ENCODE assay signal across 11 cellular contexts in the genomic region with DNA sequence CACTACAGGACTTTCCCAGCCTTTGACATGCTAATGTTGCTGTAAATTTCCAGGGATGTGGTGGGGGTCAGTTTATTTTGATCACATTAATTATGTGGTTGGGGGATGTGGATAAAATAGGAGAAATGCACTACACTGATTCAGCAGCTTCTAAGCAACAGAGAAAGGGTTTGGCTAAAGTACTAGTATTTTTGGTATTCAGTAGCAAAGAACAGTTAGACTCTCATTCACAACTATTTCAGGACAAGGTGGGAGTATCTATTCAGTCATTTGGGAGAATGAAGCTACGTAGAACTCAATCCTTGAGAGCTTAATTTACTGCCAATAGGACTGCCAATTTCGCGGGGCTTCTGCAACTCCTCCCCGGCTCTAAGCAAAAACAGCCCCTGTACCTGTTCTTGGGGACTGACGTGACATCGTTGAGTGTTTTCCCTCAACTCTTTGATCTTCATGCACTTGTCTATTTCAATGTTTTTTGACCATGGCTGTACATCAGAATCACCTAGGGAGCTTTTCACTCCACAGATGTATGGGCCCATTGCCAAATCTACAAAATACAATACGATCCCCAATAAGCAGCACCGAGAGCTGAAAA.
DNase-seq lines count a peak whose midpoint lies in the region; ATAC-seq and TF ChIP-seq lines count a peak whose summit lies in the region.
"Had no signal": no experiment of that assay in that cellular context is flagged by ENCODE, and none has a peak within 500 bp of the region (broad histone marks: within the 10 kb centered on the region; RNA-seq: fewer than 3 reads in every experiment).

No MANE protein-coding gene starts in this region.

- H3K9me3 Mint-ChIP-seq in GM23338 (no peaks in the 10 kb centered on the region; the same call in 2 of the 3 replicates), neural progenitor cell (no peaks in the 10 kb centered on the region)
- no peaks in the 10 kb centered on the region for H3K9me3 Mint-ChIP-seq in CD8-positive, alpha-beta memory T cell
- H3K9me3 Mint-ChIP-seq in activated CD4-positive, alpha-beta T cell treated with anti-CD3 and anti-CD28 coated beads, Interleukin-2, amount 10 ng/mL, durations not matched to agents 7 days and 5 days = no peaks in the 10 kb centered on the region

- H3K27ac Mint-ChIP-seq in GM23338 = peak overlapping the region; percentile 73
- no peak overlapping the region for H3K27ac Mint-ChIP-seq in neural progenitor cell
- no peak overlapping the region for H3K27ac Mint-ChIP-seq in CD8-positive, alpha-beta memory T cell
- H3K27ac Mint-ChIP-seq in activated CD4-positive, alpha-beta T cell treated with anti-CD3 and anti-CD28 coated beads, Interleukin-2, amount 10 ng/mL, durations not matched to agents 7 days and 5 days = no peak overlapping the region

- peaks cover 49% of the 10 kb centered on the region for H3K4me1 ChIP-seq in GM23338 (ENCODE audit: insufficient read depth)
- peaks cover 22% of the 10 kb centered on the region for H3K4me1 ChIP-seq in neural progenitor cell
- peaks cover 8% of the 10 kb centered on the region for H3K4me1 ChIP-seq in CD8-positive, alpha-beta memory T cell (ENCODE audit: insufficient read depth, low read length)

- in situ Hi-C loops in brain microvascular endothelial cell (cut with HindIII; ENCODE audit: low pct_ligation_motif_present, low sequenced_read_pairs) = no loop called here

- peak; percentile 9; the same call in 1 of the 3 replicates for ATAC-seq in GM23338
- ATAC-seq in GM19455 (IDR thresholded peaks at IDR 0.05; ENCODE audit: unreplicated experiment) = no peak
- ATAC-seq: K562 had no signal

- peaks cover 70% of the 10 kb centered on the region for H3K4me1 Mint-ChIP-seq in GM23338
- peaks cover 50% of the 10 kb centered on the region for H3K4me1 Mint-ChIP-seq in neural progenitor cell
- H3K4me1 Mint-ChIP-seq in CD8-positive, alpha-beta memory T cell = peaks cover 12 to 18% (median 17%) of the 10 kb centered on the region in 3 donors
- H3K4me1 Mint-ChIP-seq in activated CD4-positive, alpha-beta T cell treated with anti-CD3 and anti-CD28 coated beads, Interleukin-2, amount 10 ng/mL, durations not matched to agents 7 days and 5 days = peaks cover 32% of the 10 kb centered on the region

- H3K36me3 Mint-ChIP-seq in GM23338 (ENCODE audit: low read depth) = no peaks in the 10 kb centered on the region
- H3K36me3 Mint-ChIP-seq in neural progenitor cell = no peaks in the 10 kb centered on the region
- H3K36me3 Mint-ChIP-seq in CD8-positive, alpha-beta memory T cell = no peaks in the 10 kb centered on the region
- no peaks in the 10 kb centered on the region for H3K36me3 Mint-ChIP-seq in activated CD4-positive, alpha-beta T cell treated with anti-CD3 and anti-CD28 coated beads, Interleukin-2, amount 10 ng/mL, durations not matched to agents 7 days and 5 days (ENCODE audit: low read depth)

- no peak overlapping the region for H2AFZ ChIP-seq in GM23338
- no peak overlapping the region for H2AFZ ChIP-seq in neural progenitor cell (replicated peaks)

- peak; percentile 47 for DNase-seq in GM23338 (ENCODE audit: low spot score)
- peak; percentile 32 for DNase-seq in NCI-H1105 (lab: John Stamatoyannopoulos, UW)
- DNase-seq in brain microvascular endothelial cell = no peak
- no peak for DNase-seq in neural progenitor cell (ENCODE audit: low spot score)
- DNase-seq in CD8-positive, alpha-beta memory T cell = no peak
- no peak for DNase-seq in activated CD4-positive, alpha-beta T cell treated with anti-CD3 and anti-CD28 coated beads, Interleukin-2, amount 10 ng/mL, durations not matched to agents 7 days and 5 days
- DNase-seq in epidermal melanocyte (ENCODE audit: insufficient read length, low spot score) = no peak
- DNase-seq: WERI-Rb-1 had no signal

- peak overlapping the region; percentile 29 for H3K4me3 ChIP-seq in GM23338
- H3K4me3 ChIP-seq in brain microvascular endothelial cell (ENCODE audit: low read depth, low read length) = no peak overlapping the region
- no peak overlapping the region for H3K4me3 ChIP-seq in neural progenitor cell
- no peak overlapping the region for H3K4me3 ChIP-seq in CD8-positive, alpha-beta memory T cell (ENCODE audit: low read length)
- H3K4me3 ChIP-seq: K562 had no signal

- H3K36me3 ChIP-seq in GM23338 (ENCODE audit: insufficient read depth) (no peaks in the 10 kb centered on the region), brain microvascular endothelial cell (replicated peaks) (no peaks in the 10 kb centered on the region), neural progenitor cell (no peaks in the 10 kb centered on the region)
- no peaks in the 10 kb centered on the region for H3K36me3 ChIP-seq in CD8-positive, alpha-beta memory T cell (ENCODE audit: insufficient read depth, low read length)
- H3K36me3 ChIP-seq: thoracic aorta, WERI-Rb-1 had no signal

- H3K9me2 ChIP-seq in GM23338 (ENCODE audit: insufficient read depth) = no peaks in the 10 kb centered on the region

- H4K20me1 ChIP-seq in GM23338 (replicated peaks; ENCODE audit: insufficient read depth) (peaks cover 4% of the 10 kb centered on the region; the same call in 1 of the 2 replicates), neural progenitor cell (ENCODE audit: low read depth) (peaks cover 2% of the 10 kb centered on the region)

- H3F3A ChIP-seq in GM23338 (replicated peaks; ENCODE audit: low read depth) (no peaks in the 10 kb centered on the region), neural progenitor cell (ENCODE audit: low read depth) (no peaks in the 10 kb centered on the region)

- TF ChIP-seq CTCF in GM23338 (conservative IDR thresholded peaks at IDR 0.05; ENCODE audit: low read depth in 2 of 2) (no peak), brain microvascular endothelial cell (IDR thresholded peaks at IDR 0.05; ENCODE audit: low read depth, low read length, missing control alignments) (no peak), neural progenitor cell (IDR thresholded peaks at IDR 0.05) (no peak)

- H3K9ac ChIP-seq in neural progenitor cell = no peak overlapping the region

- H3K27ac ChIP-seq in GM23338 (ENCODE audit: low read depth) (peak overlapping the region; percentile 76; the same call in 1 of the 2 replicates), brain microvascular endothelial cell (peak overlapping the region; percentile 90), neural progenitor cell (no peak overlapping the region)
- H3K27ac ChIP-seq in CD8-positive, alpha-beta memory T cell (ENCODE audit: low read depth, low read length) = no peak overlapping the region
- H3K27ac ChIP-seq: WERI-Rb-1 had no signal

- H3K27me3 ChIP-seq in GM23338 (ENCODE audit: insufficient read depth) (no peaks in the 10 kb centered on the region), brain microvascular endothelial cell (replicated peaks) (no peaks in the 10 kb centered on the region), neural progenitor cell (no peaks in the 10 kb centered on the region)
- no peaks in the 10 kb centered on the region for H3K27me3 ChIP-seq in CD8-positive, alpha-beta memory T cell (ENCODE audit: insufficient read depth, low read length, poor library complexity, severe bottlenecking)

- H3K4me3 Mint-ChIP-seq in GM23338 (peak overlapping the region; percentile 60), neural progenitor cell (no peak overlapping the region)
- no peak overlapping the region for H3K4me3 Mint-ChIP-seq in CD8-positive, alpha-beta memory T cell
- H3K4me3 Mint-ChIP-seq in activated CD4-positive, alpha-beta T cell treated with anti-CD3 and anti-CD28 coated beads, Interleukin-2, amount 10 ng/mL, durations not matched to agents 7 days and 5 days = no peak overlapping the region

- POLR2A ChIA-PET in CD8-positive, alpha-beta memory T cell (lab: Charles Lee) = no interaction called here
- POLR2A ChIA-PET in activated CD4-positive, alpha-beta T cell treated with anti-CD3 and anti-CD28 coated beads, Interleukin-2, amount 10 ng/mL, durations not matched to agents 7 days and 5 days (lab: Charles Lee) = no interaction called here

- H3K9me3 ChIP-seq in neural progenitor cell (ENCODE audit: low read depth) = no peaks in the 10 kb centered on the region
- no peaks in the 10 kb centered on the region for H3K9me3 ChIP-seq in CD8-positive, alpha-beta memory T cell (ENCODE audit: low read length)
- H3K9me3 ChIP-seq: thoracic aorta had no signal

- H3K4me2 ChIP-seq in GM23338 = peak overlapping the region; percentile 62
- peak overlapping the region; percentile 25 for H3K4me2 ChIP-seq in neural progenitor cell

- H3K27me3 Mint-ChIP-seq in GM23338 (ENCODE audit: insufficient read depth, low read depth, poor library complexity) (peaks cover 10% of the 10 kb centered on the region), neural progenitor cell (ENCODE audit: insufficient read depth, low read depth) (peaks cover 3% of the 10 kb centered on the region)
- peaks cover 3 to 5% of the 10 kb centered on the region in 2 donors for H3K27me3 Mint-ChIP-seq in CD8-positive, alpha-beta memory T cell
- H3K27me3 Mint-ChIP-seq in activated CD4-positive, alpha-beta T cell treated with anti-CD3 and anti-CD28 coated beads, Interleukin-2, amount 10 ng/mL, durations not matched to agents 7 days and 5 days = no peaks in the 10 kb centered on the region

- CTCF ChIA-PET in CD8-positive, alpha-beta memory T cell (lab: Charles Lee) = no interaction called here
- CTCF ChIA-PET in activated CD4-positive, alpha-beta T cell treated with anti-CD3 and anti-CD28 coated beads, Interleukin-2, amount 10 ng/mL, durations not matched to agents 7 days and 5 days (lab: Charles Lee) = interaction anchor here (0.6 to 1.4 kb wide), 3 partner anchors 53 to 172 kb away, joined by 3 read pairs; no protein-coding TSS in a partner anchor

- H3K79me2 ChIP-seq in GM23338 (replicated peaks; ENCODE audit: insufficient read depth) = peaks cover 16% of the 10 kb centered on the region
- H3K79me2 ChIP-seq in neural progenitor cell (ENCODE audit: low read depth) = no peaks in the 10 kb centered on the region

TF ChIP-seq in GM23338, 12 proteins besides CTCF, POLR2A, EP300 and RAD21:
- TF ChIP-seq ZNF331 (CRISPR knock-in tag; IDR thresholded peaks at IDR 0.05; ENCODE audit: low read depth) = no peak
- TF ChIP-seq NANOG (IDR thresholded peaks at IDR 0.05; ENCODE audit: borderline replicate concordance) = peak; percentile 21; the same call in 1 of the 2 replicates
- TF ChIP-seq ZNF114 (CRISPR knock-in tag; IDR thresholded peaks at IDR 0.05) = no peak
- TF ChIP-seq EZH2 (IDR thresholded peaks at IDR 0.05; ENCODE audit: low read depth, unreplicated experiment) = no peak

Comparison
In these comparisons a context has a peak if more than half of its experiments do, and no peak if none do; other contexts are left out.
1. DNase-seq: peak in GM23338 (single experiment) and NCI-H1105 (single experiment); none in brain microvascular endothelial cell (single experiment), neural progenitor cell (single experiment), CD8-positive, alpha-beta memory T cell (0 of 5), activated CD4-positive, alpha-beta T cell treated with anti-CD3 and anti-CD28 coated beads, Interleukin-2, amount 10 ng/mL, durations not matched to agents 7 days and 5 days (single experiment) and epidermal melanocyte (single experiment).
2. H3K27ac ChIP-seq: peak in GM23338 (single experiment) and brain microvascular endothelial cell (single experiment); none in neural progenitor cell (single experiment) and CD8-positive, alpha-beta memory T cell (single experiment).